Comparison of ENCODE assay signal across 8 cellular contexts in genomic region chr4:119212964-119213606, GRCh38. TPM values are rescaled to one million over a fixed set of nuclear protein-coding genes. Genes with fewer than 3 reads are reported as not detected.
DNase-seq lines count a peak whose midpoint lies in the region; ATAC-seq, FAIRE-seq and TF ChIP-seq lines count a peak whose summit lies in the region.

No MANE protein-coding gene starts in this region.

- H3K27me3 Mint-ChIP-seq in activated B cell treated with CpG ODN at 0.5 μM for 24 hours (no peaks in the 10 kb centered on the region), chondrocyte (ENCODE audit: low read depth) (no peaks in the 10 kb centered on the region)

- H3K36me3 ChIP-seq in kidney (ENCODE audit: control insufficient read depth in 1 of 2, insufficient read depth in 2 of 2, low read length in 2 of 2): peaks cover 0 to 8% of the 10 kb centered on the region in 2 donors

- peaks cover 58% of the 10 kb centered on the region for H3K4me1 Mint-ChIP-seq in activated B cell treated with CpG ODN at 0.5 μM for 24 hours
- peaks cover 48% of the 10 kb centered on the region for H3K4me1 Mint-ChIP-seq in chondrocyte (ENCODE audit: low read depth)

- H3K9me3 ChIP-seq in kidney (ENCODE audit: control insufficient read depth in 1 of 2, low read length in 2 of 2): no peaks in the 10 kb centered on the region

- H3K9ac ChIP-seq in kidney (ENCODE audit: low read length in 2 of 2): peak overlapping the region; percentile 81 to 87

- H3K27ac Mint-ChIP-seq in activated B cell treated with CpG ODN at 0.5 μM for 24 hours (peak overlapping the region; percentile 94), chondrocyte (ENCODE audit: unreplicated experiment) (peak overlapping the region; percentile 93)

- FAIRE-seq in kidney (lab: Jason Lieb, UNC): no peak

- intact Hi-C loops in activated B cell treated with CpG ODN at 0.5 μM for 24 hours (cut with micrococcal nuclease) (loop anchor here (1.0 to 5.0 kb wide), 12 partner anchors 25 to 935 kb away; partner anchors contain the start of genes MAD2L1, METTL14, PDE5A and SEC24D), kidney (cut with DNase I) (no loop called here)

- H3K4me3 Mint-ChIP-seq in activated B cell treated with CpG ODN at 0.5 μM for 24 hours: peak overlapping the region; percentile 90
- H3K4me3 Mint-ChIP-seq in chondrocyte (ENCODE audit: unreplicated experiment): peak overlapping the region; percentile 98

- H3K36me3 Mint-ChIP-seq in activated B cell treated with CpG ODN at 0.5 μM for 24 hours (ENCODE audit: low read depth): peaks cover 25% of the 10 kb centered on the region
- H3K36me3 Mint-ChIP-seq in chondrocyte (ENCODE audit: low read depth): peaks cover 8% of the 10 kb centered on the region

- peak; percentile 17 for DNase-seq in 8988T
- DNase-seq in NCI-H2196 (lab: John Stamatoyannopoulos, UW; ENCODE audit: unreplicated experiment): peak; percentile 36
- DNase-seq in activated B cell treated with CpG ODN at 0.5 μM for 24 hours: peak; percentile 67
- peak; percentile 96 for DNase-seq in chondrocyte (ENCODE audit: low spot score)
- DNase-seq in kidney: peak; percentile 97
- DNase-seq in stimulated activated CD4-positive, alpha-beta T cell treated with anti-CD3 and anti-CD28 coated beads, Interleukin-15, amount 100 ng/mL, for 24 hours: peak; percentile 77

- peak overlapping the region; percentile 92 to 96 for H3K27ac ChIP-seq in kidney (ENCODE audit: low read depth in 2 of 2, low read length in 2 of 2)

- POLR2A ChIA-PET in activated B cell treated with CpG ODN at 0.5 μM for 24 hours (lab: Charles Lee): interaction anchor here (0.6 to 3.1 kb wide), 15 partner anchors 9 to 528 kb away, joined by 3 to 44 read pairs (median 4); partner anchors contain the start of genes METTL14 and SEC24D

- H3K4me3 ChIP-seq in kidney (ENCODE audit: low read length in 2 of 2): peak overlapping the region; percentile 88 to 98

- ATAC-seq in GM18519 (IDR thresholded peaks at IDR 0.05; ENCODE audit: low FRiP score, unreplicated experiment): peak; percentile 36
- peak; percentile 26 for ATAC-seq in HG03060 (IDR thresholded peaks at IDR 0.05; ENCODE audit: low read depth, unreplicated experiment)
- peak; percentile 29 for ATAC-seq in activated B cell treated with CpG ODN at 0.5 μM for 24 hours (ENCODE audit: low read depth)

- TF ChIP-seq CTCF in activated B cell treated with CpG ODN at 0.5 μM for 24 hours (IDR thresholded peaks at IDR 0.05) (no peak), chondrocyte (IDR thresholded peaks at IDR 0.05) (peak; percentile 73), kidney (IDR thresholded peaks at IDR 0.05; ENCODE audit: borderline replicate concordance, extremely low read depth, insufficient read depth) (peak; percentile 13)

- no peaks in the 10 kb centered on the region for H3K4me1 ChIP-seq in kidney (ENCODE audit: control insufficient read depth in 1 of 2, insufficient read depth in 1 of 2, low read depth in 1 of 2, low read length in 2 of 2)

- CTCF ChIA-PET in activated B cell treated with CpG ODN at 0.5 μM for 24 hours (lab: Charles Lee): interaction anchor here (0.8 to 1.1 kb wide), 3 partner anchors 87 to 231 kb away, joined by 3 to 4 read pairs (median 3); a partner anchor contains a TSS

- H3K9me3 Mint-ChIP-seq in activated B cell treated with CpG ODN at 0.5 μM for 24 hours: no peaks in the 10 kb centered on the region
- H3K9me3 Mint-ChIP-seq in chondrocyte (ENCODE audit: low read depth): no peaks in the 10 kb centered on the region

RNA-seq across cellular contexts. Expression of gene USP53, which starts 0.6 kb away (rescaled TPM):
- 20.4 TPM in 2 replicates for total RNA-seq in activated B cell treated with CpG ODN at 0.5 μM for 24 hours
- 20.0 to 22.3 TPM (median 20.0 TPM) in 3 replicates for total RNA-seq in chondrocyte
- total RNA-seq in kidney: 59.9 TPM
- 8.4 TPM for polyA plus RNA-seq in kidney (ENCODE audit: insufficient read depth, low read depth, low replicate concordance)

Comparison
In these comparisons a context has a peak if more than half of its experiments do, and no peak if none do; other contexts are left out.
1. Peak in every context shown above with its lines: DNase-seq, ATAC-seq, H3K4me3 ChIP-seq and H3K27ac ChIP-seq.
2. DNase-seq: peak in every context shown above with its lines; median percentile 97 in kidney; 96 in chondrocyte; 77 in stimulated activated CD4-positive, alpha-beta T cell treated with anti-CD3 and anti-CD28 coated beads, Interleukin-15, amount 100 ng/mL, for 24 hours; 67 in activated B cell treated with CpG ODN at 0.5 μM for 24 hours; 36 in NCI-H2196; 17 in 8988T.